Comparison of ENCODE assay signal across 8 cellular contexts in genomic region chr11:30322162-30322561, GRCh38. TPM values are rescaled to one million over a fixed set of nuclear protein-coding genes. Genes with fewer than 3 reads are reported as not detected.
DNase-seq lines count a peak whose midpoint lies in the region; ATAC-seq and TF ChIP-seq lines count a peak whose summit lies in the region.

No MANE protein-coding gene starts in this region.

- WGBS in ovary, 3 donors: 75 to 80% (median 78%) methylated on average over 6 of the region's 6 CpGs
- WGBS in testis, 2 donors: 46 to 51% methylated on average over 6 of the region's 6 CpGs

- peak overlapping the region; percentile 68 for H3K4me2 ChIP-seq in DND-41 (ENCODE audit: insufficient read depth, low read length)

- H3K27me3 ChIP-seq in DND-41 (ENCODE audit: insufficient read depth, low read length, poor library complexity): peaks cover 3% of the 10 kb centered on the region
- H3K27me3 ChIP-seq in ovary: no peaks in the 10 kb centered on the region
- no peaks in the 10 kb centered on the region for H3K27me3 ChIP-seq in testis

- no peaks in the 10 kb centered on the region for H3K9me3 ChIP-seq in DND-41 (ENCODE audit: insufficient read depth, low read length, severe bottlenecking)
- no peaks in the 10 kb centered on the region for H3K9me3 ChIP-seq in ovary
- H3K9me3 ChIP-seq in testis: no peaks in the 10 kb centered on the region

- no peak for TF ChIP-seq EP300 in ovary (IDR thresholded peaks at IDR 0.05)

- intact Hi-C loops in ovary (cut with DNase I) (no loop called here), testis (cut with DNase I; ENCODE audit: low total_unique reads) (no loop called here)

- no peak for TF ChIP-seq CTCF in DND-41 (IDR thresholded peaks at IDR 0.05; ENCODE audit: borderline replicate concordance, extremely low read depth, low read length, poor library complexity, severe bottlenecking)
- no peak for TF ChIP-seq CTCF in LNCaP clone FGC (IDR thresholded peaks at IDR 0.05; ENCODE audit: control insufficient read depth, extremely low read depth, insufficient read depth)
- TF ChIP-seq CTCF in coronary artery (IDR thresholded peaks at IDR 0.05): no peak
- TF ChIP-seq CTCF in ovary (IDR thresholded peaks at IDR 0.05): no peak
- no peak for TF ChIP-seq CTCF in testis (IDR thresholded peaks at IDR 0.05)

- peaks cover 45% of the 10 kb centered on the region for H3K79me2 ChIP-seq in DND-41 (ENCODE audit: insufficient read depth, low read length)

- H2AFZ ChIP-seq in DND-41 (ENCODE audit: low read depth, low read length): peak overlapping the region; percentile 91

- DNase-seq in DND-41 (no peak), LNCaP clone FGC (ENCODE audit: low read depth) (no peak), coronary artery (ENCODE audit: low spot score) (no peak), ovary (no peak), NCI-H1092 (lab: John Stamatoyannopoulos, UW) (no peak), NCI-H1694 treated with DMSO at 0.1 percent for 48 hours (lab: John Stamatoyannopoulos, UW) (no peak), HK-2 (ENCODE audit: unreplicated experiment) (no peak), testis (no peak)

- peaks cover 10% of the 10 kb centered on the region; the same call in 1 of the 2 replicates for H4K20me1 ChIP-seq in DND-41 (ENCODE audit: insufficient read depth, low read length)

- H3K4me3 ChIP-seq in DND-41 (ENCODE audit: low read depth in 1 of 2, low read length in 2 of 2) (peak overlapping the region; percentile 82 to 91; a peak in 3 of 4 replicates), LNCaP clone FGC (ENCODE audit: low read depth, low read length) (peak overlapping the region; percentile 86), coronary artery (peak overlapping the region; percentile 88), ovary (peak overlapping the region; percentile 51), testis (peak overlapping the region in 1 of 2 donors; percentile 82)

- TF ChIP-seq POLR2A in ovary (IDR thresholded peaks at IDR 0.05) (no peak), testis (IDR thresholded peaks at IDR 0.05) (no peak)

- H3K27ac ChIP-seq in DND-41 (ENCODE audit: low read length): peak overlapping the region; percentile 55; the same call in 1 of the 2 replicates
- H3K27ac ChIP-seq in coronary artery: no peak overlapping the region
- H3K27ac ChIP-seq in ovary: no peak overlapping the region
- no peak overlapping the region for H3K27ac ChIP-seq in testis

- H3K36me3 ChIP-seq in DND-41 (ENCODE audit: insufficient read depth, low read length) (peaks cover 6% of the 10 kb centered on the region), ovary (no peaks in the 10 kb centered on the region), testis (ENCODE audit: low read depth, missing control alignments) (no peaks in the 10 kb centered on the region)

- peak overlapping the region; percentile 80; the same call in 1 of the 2 replicates for H3K9ac ChIP-seq in DND-41 (ENCODE audit: low read depth, low read length)

- no peak for ATAC-seq in DND-41 (ENCODE audit: insufficient read depth, low read depth)

- H3K4me1 ChIP-seq in DND-41 (ENCODE audit: insufficient read depth, low read length): peaks cover 40% of the 10 kb centered on the region
- H3K4me1 ChIP-seq in ovary (ENCODE audit: insufficient read depth): peaks cover 5% of the 10 kb centered on the region
- H3K4me1 ChIP-seq in testis: peaks cover 14% of the 10 kb centered on the region

RNA-seq across cellular contexts. Expression of gene ARL14EP, which starts 0.7 kb away (rescaled TPM):
- total RNA-seq in ovary (10 to 100 TPM; 18.4 to 39.6 (median 28.4) TPM), testis (10 to 100 TPM; 21.8 to 25.1 TPM)
- polyA plus RNA-seq in ovary (10 to 100 TPM; 20.0 to 27.7 TPM), testis (ENCODE audit: insufficient read depth, low read depth, low replicate concordance) (33.9 TPM)
